8 cellular contexts compared by ENCODE assay signal in the genomic region with DNA sequence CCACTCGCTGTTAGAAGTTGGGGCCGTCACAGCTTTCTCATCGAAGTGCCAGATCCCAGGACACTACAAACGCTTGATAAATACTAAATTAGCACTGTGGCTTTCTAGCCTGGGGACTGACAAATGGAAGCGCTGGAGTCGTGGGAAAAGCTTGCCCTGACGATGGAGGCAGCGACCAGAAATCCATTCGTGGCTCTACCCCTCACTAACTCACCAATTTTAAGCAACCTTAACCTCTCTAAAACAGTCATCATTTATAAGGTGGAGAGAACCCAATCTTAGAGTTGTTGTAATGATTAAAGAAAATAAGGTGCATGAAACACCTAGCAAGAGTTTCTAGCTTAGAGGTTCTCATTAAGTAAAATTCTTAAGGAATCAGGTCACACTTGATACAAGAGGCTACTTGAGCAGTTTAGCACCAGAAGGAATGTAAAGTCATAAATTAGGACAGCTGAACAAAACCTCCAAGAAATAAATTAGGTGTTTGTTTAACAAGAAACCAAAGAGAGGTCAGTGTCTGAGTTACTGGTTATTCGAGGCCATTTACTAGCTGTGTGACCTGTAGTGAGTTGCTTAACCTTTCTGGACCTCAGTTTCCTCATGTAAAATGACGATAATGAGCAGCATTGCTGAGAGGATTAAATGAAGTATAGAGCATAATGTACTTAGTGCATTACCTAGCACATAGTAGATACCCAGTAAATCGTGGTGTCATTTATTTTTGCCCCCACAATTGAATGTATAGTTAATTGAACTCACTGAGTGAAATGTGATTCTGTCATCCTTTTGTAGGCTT. TPM values are rescaled to one million over a fixed set of nuclear protein-coding genes. Genes with fewer than 3 reads are reported as not detected.
DNase-seq lines count a peak whose midpoint lies in the region; ATAC-seq and TF ChIP-seq lines count a peak whose summit lies in the region.

No MANE protein-coding gene starts in this region.

- H2BK120ac ChIP-seq in mesendoderm (ENCODE audit: low read depth, low read length), result no peak overlapping the region

- H3K79me1 ChIP-seq in mesendoderm (ENCODE audit: low read length), result no peaks in the 10 kb centered on the region

- peak overlapping the region; percentile 96 for H3K27ac ChIP-seq in left ventricle myocardium inferior (replicated peaks)
- H3K27ac ChIP-seq in mesendoderm (ENCODE audit: low read depth, low read length), result peak overlapping the region; percentile 83

- peaks cover 28% of the 10 kb centered on the region for H3K79me2 ChIP-seq in mesendoderm (ENCODE audit: control insufficient read depth, insufficient read depth, low read length)

- intact Hi-C loops in left ventricle myocardium inferior (cut with micrococcal nuclease), result loop anchor here (5.0 kb wide), 1 partner anchor 40 kb away; no protein-coding TSS in a partner anchor
- intact Hi-C loops in left cardiac atrium (cut with DNase I), result loop anchor here (2.0 to 10.0 kb wide), 3 partner anchors 40 to 98 kb away; no protein-coding TSS in a partner anchor
- intact Hi-C loops in MCF 10A (cut with micrococcal nuclease), result loop anchor here (1.0 to 2.0 kb wide), 4 partner anchors 25 to 103 kb away; no protein-coding TSS in a partner anchor

- peak overlapping the region; percentile 90 for H3K4me3 Mint-ChIP-seq in MCF 10A (ENCODE audit: unreplicated experiment)

- DNase-seq in left ventricle myocardium inferior (no peak), left cardiac atrium (no peak), MCF 10A (ENCODE audit: unreplicated experiment) (no peak), mesendoderm (peak; percentile 22), NCI-H774 (lab: John Stamatoyannopoulos, UW) (no peak), HuH-7 (ENCODE audit: low spot score) (no peak)
- no peak for DNase-seq in activated effector memory CD4-positive, alpha-beta T cell treated with anti-CD3 and anti-CD28 coated beads, Interleukin-2, amount 50 U/mL, for 16 hours

- ATAC-seq in left cardiac atrium (no peak), GM18505 (IDR thresholded peaks at IDR 0.05; ENCODE audit: unreplicated experiment) (no peak)

- WGBS in mesendoderm (ENCODE audit: extremely low coverage, insufficient coverage, low lambda C conversion rate), result no CpG with 5 or more reads among the region's 12 CpGs

- peak overlapping the region; percentile 92 for H3K56ac ChIP-seq in mesendoderm (ENCODE audit: low read length)

- no peak for TF ChIP-seq POLR2A in GM18505 (IDR thresholded peaks at IDR 0.05; ENCODE audit: borderline replicate concordance, extremely low read depth, insufficient read depth, insufficient read length)

- H3K9me3 ChIP-seq in left ventricle myocardium inferior (replicated peaks), result no peaks in the 10 kb centered on the region

- H3K4me1 ChIP-seq in left ventricle myocardium inferior, result peaks cover 54% of the 10 kb centered on the region
- no peaks in the 10 kb centered on the region for H3K4me1 ChIP-seq in mesendoderm (ENCODE audit: control insufficient read depth, low read depth, low read length)

- peak overlapping the region; percentile 88 for H3K4me2 ChIP-seq in mesendoderm (ENCODE audit: low read length)

- no peak overlapping the region for H2BK15ac ChIP-seq in mesendoderm (replicated peaks; ENCODE audit: low read depth)

- H4K8ac ChIP-seq in mesendoderm (ENCODE audit: low read depth, low read length), result no peak overlapping the region

- CTCF ChIA-PET in MCF 10A (lab: Yijun Ruan, JAX), result interaction anchor here (0.5 to 7.2 kb wide), 38 partner anchors 10 to 1264 kb away, joined by 3 to 185 read pairs (median 4); partner anchors contain the start of genes PIK3C2B and SLC45A3

- H3K36me3 Mint-ChIP-seq in MCF 10A (ENCODE audit: insufficient read depth, unreplicated experiment), result peaks cover 14% of the 10 kb centered on the region

- H3K4me1 Mint-ChIP-seq in MCF 10A (ENCODE audit: insufficient read depth, unreplicated experiment), result peaks cover 37% of the 10 kb centered on the region

- no peak overlapping the region for H2BK5ac ChIP-seq in mesendoderm (ENCODE audit: low read length)

- H3K36me3 ChIP-seq in left ventricle myocardium inferior, result no peaks in the 10 kb centered on the region
- H3K36me3 ChIP-seq in mesendoderm (ENCODE audit: control insufficient read depth, insufficient read depth, low read length), result no peaks in the 10 kb centered on the region

- peak overlapping the region; percentile 5 for H3K18ac ChIP-seq in mesendoderm (ENCODE audit: low read length)

- H3K9ac ChIP-seq in mesendoderm (ENCODE audit: low read length), result peak overlapping the region; percentile 90

- H3K23ac ChIP-seq in mesendoderm (ENCODE audit: low read length), result no peak overlapping the region

- TF ChIP-seq CTCF in left ventricle myocardium inferior (IDR thresholded peaks at IDR 0.05; ENCODE audit: borderline replicate concordance) (no peak), MCF 10A (IDR thresholded peaks at IDR 0.05; ENCODE audit: unreplicated experiment) (no peak)

- no peak overlapping the region for H3K4ac ChIP-seq in mesendoderm (ENCODE audit: low read depth, low read length)

- BruUV-seq in MCF 10A (replicated peaks; lab: Mats Ljungman, UMichigan), result TSS peak; percentile 86

- POLR2A ChIA-PET in MCF 10A (lab: Yijun Ruan, JAX), result interaction anchor here (0.6 to 11.6 kb wide), 46 partner anchors 9 to 1400 kb away, joined by 3 to 555 read pairs (median 6); partner anchors contain the start of genes C1orf116, CDK18, NUCKS1 and RAB29

- H3K4me3 ChIP-seq in left ventricle myocardium inferior (peak overlapping the region; percentile 80), mesendoderm (ENCODE audit: low read length) (peak overlapping the region; percentile 75)

- H3K27me3 ChIP-seq in left ventricle myocardium inferior (ENCODE audit: low read depth) (no peaks in the 10 kb centered on the region), mesendoderm (ENCODE audit: insufficient read depth, low read length, poor library complexity) (no peaks in the 10 kb centered on the region)

- peak overlapping the region; percentile 91 for H3K27ac Mint-ChIP-seq in MCF 10A (ENCODE audit: low read depth, unreplicated experiment)

- no peak overlapping the region for H2AK5ac ChIP-seq in mesendoderm (ENCODE audit: low read length)

- H3K27me3 Mint-ChIP-seq in MCF 10A (ENCODE audit: insufficient read depth, unreplicated experiment), result no peaks in the 10 kb centered on the region

- no peaks in the 10 kb centered on the region for H3K9me3 Mint-ChIP-seq in MCF 10A (ENCODE audit: unreplicated experiment)

- no peak overlapping the region for H4K5ac ChIP-seq in mesendoderm (ENCODE audit: low read length)

RNA-seq across cellular contexts. Expression of gene ELK4, which starts 0.8 kb away (rescaled TPM):
- total RNA-seq in left ventricle myocardium inferior (36.3 TPM), left cardiac atrium (10 to 100 TPM; 36.3 to 39.1 TPM), MCF 10A (2022) (101 and 109 TPM in 2 replicates)
- polyA plus RNA-seq in mesendoderm (2013, experiment 1 of 2), result 9.3 TPM
- 9.0 TPM for polyA plus RNA-seq in mesendoderm (2013, experiment 2 of 2)

RNA-seq across cellular contexts. Expression of gene SLC45A3, which starts 47.7 kb away (rescaled TPM):
- total RNA-seq in left ventricle myocardium inferior (5.2 TPM), left cardiac atrium (1 to 10 TPM; 1.3 to 3.3 TPM), MCF 10A (2022) (3.1 and 5.3 TPM in 2 replicates)
- 6.1 TPM for polyA plus RNA-seq in mesendoderm (2013, experiment 1 of 2)
- 6.4 TPM for polyA plus RNA-seq in mesendoderm (2013, experiment 2 of 2)
